23 cellular contexts compared by ENCODE assay signal in the genomic region with DNA sequence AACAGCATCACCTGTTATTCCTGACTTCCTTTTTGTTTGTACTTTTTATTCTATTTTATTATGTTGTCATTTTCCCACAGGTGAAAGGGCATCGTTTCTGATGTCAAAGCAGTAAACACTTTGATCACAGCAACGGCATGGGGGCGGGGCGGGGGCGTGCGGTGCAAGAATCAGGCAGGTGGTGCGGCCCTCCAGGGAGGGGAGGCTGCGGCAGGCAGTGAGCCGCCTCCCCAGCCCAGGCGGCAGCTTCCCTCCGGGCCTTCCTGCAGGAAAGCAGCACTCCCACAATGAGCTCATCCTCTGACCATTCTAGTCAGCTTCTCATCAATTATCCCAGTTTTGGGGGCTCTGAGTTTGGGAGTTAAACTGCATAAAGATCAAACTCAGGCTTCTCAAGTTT.
A peak's percentile ranks its signal among the peaks of the same experiment; 100 is the strongest.
DNase-seq lines count a peak whose midpoint lies in the region; FAIRE-seq and TF ChIP-seq lines count a peak whose summit lies in the region.
"Had no signal": no experiment of that assay in that cellular context is flagged by ENCODE, and none has a peak within 500 bp of the region (broad histone marks: within the 10 kb centered on the region; RNA-seq: fewer than 3 reads in every experiment).

No MANE protein-coding gene starts in this region.

- H3K4me1 ChIP-seq in colonic mucosa (no peaks in the 10 kb centered on the region), small intestine (ENCODE audit: control insufficient read depth in 2 of 2, insufficient read depth in 1 of 2, low read depth in 1 of 2, low read length in 1 of 2) (no peaks in the 10 kb centered on the region)
- H3K4me1 ChIP-seq: BLaER1, SJCRH30 had no signal

- H3K27me3 ChIP-seq in colonic mucosa (no peaks in the 10 kb centered on the region), small intestine (ENCODE audit: control insufficient read depth in 2 of 2, insufficient read depth in 2 of 2, low read length in 2 of 2) (no peaks in the 10 kb centered on the region), dorsolateral prefrontal cortex (no peaks in the 10 kb centered on the region)
- H3K27me3 ChIP-seq: BLaER1 had no signal

- no peaks in the 10 kb centered on the region for H3K9me3 ChIP-seq in colonic mucosa
- no peaks in the 10 kb centered on the region for H3K9me3 ChIP-seq in small intestine (ENCODE audit: control insufficient read depth, low read depth)
- H3K9me3 ChIP-seq: SJCRH30 had no signal

- H3K27me3 Mint-ChIP-seq in chondrocyte (ENCODE audit: low read depth) = no peaks in the 10 kb centered on the region

- TF ChIP-seq CTCF in colonic mucosa (IDR thresholded peaks at IDR 0.05) = no peak
- TF ChIP-seq CTCF in dorsolateral prefrontal cortex (IDR thresholded peaks at IDR 0.05 in 54 of 56, conservative IDR thresholded peaks at IDR 0.05 in 2 of 56; ENCODE audit: low read depth in 1 of 56, partially characterized antibody in 56 of 56) = no peak
- no peak for TF ChIP-seq CTCF in chondrocyte (IDR thresholded peaks at IDR 0.05)

- no peak for FAIRE-seq in small intestine (lab: Jason Lieb, UNC)
- FAIRE-seq: A204.1, D721Med, GM12892, H1 had no signal

- H3K4me1 Mint-ChIP-seq in chondrocyte (ENCODE audit: low read depth) = no peaks in the 10 kb centered on the region

- no peak overlapping the region for H3K9ac ChIP-seq in colonic mucosa (ENCODE audit: low read depth in 2 of 2, low read length in 2 of 2)
- H3K9ac ChIP-seq: BLaER1 had no signal

- intact Hi-C loops in colonic mucosa (cut with DNase I) = no loop called here
- intact Hi-C loops in dorsolateral prefrontal cortex (cut with DNase I) = no loop called here

- peaks cover 6% of the 10 kb centered on the region for H3K9me3 Mint-ChIP-seq in chondrocyte (ENCODE audit: low read depth)
- H3K9me3 Mint-ChIP-seq: CD8-positive, alpha-beta T cell had no signal

- no peak overlapping the region for H3K27ac Mint-ChIP-seq in chondrocyte (ENCODE audit: unreplicated experiment)
- H3K27ac Mint-ChIP-seq: CD8-positive, alpha-beta T cell had no signal

- H3K4me3 ChIP-seq in colonic mucosa (no peak overlapping the region), small intestine (ENCODE audit: low read depth in 1 of 2, low read length in 2 of 2) (no peak overlapping the region), dorsolateral prefrontal cortex (no peak overlapping the region)
- H3K4me3 ChIP-seq: BLaER1, SJCRH30 had no signal

- H3K27ac ChIP-seq in colonic mucosa = no peak overlapping the region
- no peak overlapping the region for H3K27ac ChIP-seq in small intestine (ENCODE audit: low read depth in 1 of 2, low read length in 1 of 2)
- H3K27ac ChIP-seq in dorsolateral prefrontal cortex = no peak overlapping the region
- H3K27ac ChIP-seq: BLaER1, RWPE1, SJCRH30 had no signal

- no peaks in the 10 kb centered on the region for H3K36me3 Mint-ChIP-seq in chondrocyte (ENCODE audit: low read depth)
- H3K36me3 Mint-ChIP-seq: CD8-positive, alpha-beta T cell had no signal

- WGBS in small intestine, 3 donors = 8 to 56% (median 48%) methylated on average over 11 of the region's 11 CpGs

- no peak overlapping the region for H3K4me3 Mint-ChIP-seq in chondrocyte (ENCODE audit: unreplicated experiment)
- H3K4me3 Mint-ChIP-seq: CD8-positive, alpha-beta T cell had no signal

- DNase-seq in NCI-H748 (lab: John Stamatoyannopoulos, UW; ENCODE audit: unreplicated experiment) (peak; percentile 55), NCI-H748 treated with DMSO at 0.1 percent for 48 hours (lab: John Stamatoyannopoulos, UW) (no peak), NCI-H146 treated with DMSO at 0.1 percent for 48 hours (lab: John Stamatoyannopoulos, UW; ENCODE audit: unreplicated experiment) (peak; percentile 47), colonic mucosa (peak; percentile 45), small intestine (peak; percentile 1), dorsolateral prefrontal cortex (no peak), H4 (ENCODE audit: low spot score) (no peak), chondrocyte (ENCODE audit: low spot score) (no peak)
- DNase-seq: CD8-positive, alpha-beta T cell; IMR-90; Karpas-422; MM.1S; NCI-H1092 treated with DMSO at 0.1 percent for 48 hours; NCI-H187 treated with DMSO at 0.1 percent for 48 hours; NCI-H524; PC-3; SJCRH30 had no signal

- no peaks in the 10 kb centered on the region for H3K36me3 ChIP-seq in colonic mucosa
- H3K36me3 ChIP-seq in small intestine (ENCODE audit: control insufficient read depth in 2 of 2, insufficient read depth in 2 of 2, low read length in 2 of 2) = no peaks in the 10 kb centered on the region
- H3K36me3 ChIP-seq: BLaER1, SJCRH30 had no signal

Comparison
In these comparisons a context has a peak if more than half of its experiments do, and no peak if none do; other contexts are left out.
1. DNase-seq: peak in NCI-H748 (single experiment), NCI-H146 treated with DMSO at 0.1 percent for 48 hours (single experiment), colonic mucosa (single experiment) and small intestine (single experiment); none in NCI-H748 treated with DMSO at 0.1 percent for 48 hours (single experiment), dorsolateral prefrontal cortex (0 of 10), H4 (single experiment) and chondrocyte (single experiment).